In genomic region chr16:1331712-1332617, GRCh38 we compare ENCODE assay signal across 8 cellular contexts. TPM values are rescaled to one million over a fixed set of nuclear protein-coding genes. Genes with fewer than 3 reads are reported as not detected.
A peak's percentile ranks its signal among the peaks of the same experiment; 100 is the strongest.
DNase-seq lines count a peak whose midpoint lies in the region; ATAC-seq lines count a peak whose summit lies in the region.

No MANE protein-coding gene starts in this region.

- H3K4me3 Mint-ChIP-seq in central memory CD8-positive, alpha-beta T cell, result peak overlapping the region; percentile 81

- H3K27me3 ChIP-seq in thymus (ENCODE audit: control insufficient read depth, insufficient read depth), result peaks cover 61% of the 10 kb centered on the region

- H3K27ac ChIP-seq in thymus (ENCODE audit: low read depth), result no peak overlapping the region

- peak; percentile 47 for ATAC-seq in HG03520 (IDR thresholded peaks at IDR 0.05; ENCODE audit: unreplicated experiment)
- ATAC-seq in central memory CD8-positive, alpha-beta T cell (replicated peaks; ENCODE audit: extremely low read depth, poor library complexity, severe bottlenecking), result peak; percentile 53

- DNase-seq in NCI-H345 (lab: John Stamatoyannopoulos, UW), result peak; percentile 51
- no peak for DNase-seq in NCI-H345 treated with DMSO at 0.1 percent for 48 hours (lab: John Stamatoyannopoulos, UW; ENCODE audit: unreplicated experiment)
- peak; percentile 99 for DNase-seq in RPMI8226
- DNase-seq in central memory CD8-positive, alpha-beta T cell (ENCODE audit: low spot score in 2 of 2), result peak in 1 of 2 donors; percentile 59
- peak; percentile 97 for DNase-seq in left kidney (ENCODE audit: low read depth, low spot score)
- no peak for DNase-seq in SKM-1 (lab: John Stamatoyannopoulos, UW; ENCODE audit: unreplicated experiment)

- H3K4me1 Mint-ChIP-seq in central memory CD8-positive, alpha-beta T cell, result peaks cover 17% of the 10 kb centered on the region

- 5% methylated on average over 34 of the region's 34 CpGs for WGBS in thymus

- H3K4me1 ChIP-seq in thymus (ENCODE audit: control insufficient read depth, insufficient read depth, low read length), result peaks cover 8% of the 10 kb centered on the region

- peaks cover 6% of the 10 kb centered on the region for H3K9me3 ChIP-seq in thymus (ENCODE audit: control insufficient read depth)

- H3K27me3 Mint-ChIP-seq in central memory CD8-positive, alpha-beta T cell, result peaks cover 8% of the 10 kb centered on the region

- no peaks in the 10 kb centered on the region for H3K9me3 Mint-ChIP-seq in central memory CD8-positive, alpha-beta T cell

- H3K36me3 Mint-ChIP-seq in central memory CD8-positive, alpha-beta T cell (ENCODE audit: insufficient read depth), result peaks cover 13% of the 10 kb centered on the region

- peak overlapping the region; percentile 82 for H3K27ac Mint-ChIP-seq in central memory CD8-positive, alpha-beta T cell (ENCODE audit: low read depth)

- peak overlapping the region; percentile 22 for H3K4me3 ChIP-seq in thymus (ENCODE audit: low read length)

- H3K36me3 ChIP-seq in thymus (ENCODE audit: control insufficient read depth, insufficient read depth), result peaks cover 4% of the 10 kb centered on the region

RNA-seq across cellular contexts. Expression of gene BAIAP3, which starts 1.5 kb away (rescaled TPM):
- 5.4 TPM for polyA plus RNA-seq in thymus

RNA-seq across cellular contexts. Expression of gene TSR3, which starts 19.7 kb away (rescaled TPM):
- 46.8 TPM for polyA plus RNA-seq in thymus

RNA-seq across cellular contexts. Expression of gene GNPTG, which starts 19.8 kb away (rescaled TPM):
- polyA plus RNA-seq in thymus, result 61.3 TPM

RNA-seq across cellular contexts. Expression of gene UBE2I, which starts 22.5 kb away (rescaled TPM):
- 105 TPM for polyA plus RNA-seq in thymus

Comparison
In these comparisons a context has a peak if more than half of its experiments do, and no peak if none do; other contexts are left out.
1. DNase-seq: peak in NCI-H345 (single experiment), RPMI8226 (single experiment) and left kidney (single experiment); none in NCI-H345 treated with DMSO at 0.1 percent for 48 hours (single experiment) and SKM-1 (single experiment).